In the genomic region with DNA sequence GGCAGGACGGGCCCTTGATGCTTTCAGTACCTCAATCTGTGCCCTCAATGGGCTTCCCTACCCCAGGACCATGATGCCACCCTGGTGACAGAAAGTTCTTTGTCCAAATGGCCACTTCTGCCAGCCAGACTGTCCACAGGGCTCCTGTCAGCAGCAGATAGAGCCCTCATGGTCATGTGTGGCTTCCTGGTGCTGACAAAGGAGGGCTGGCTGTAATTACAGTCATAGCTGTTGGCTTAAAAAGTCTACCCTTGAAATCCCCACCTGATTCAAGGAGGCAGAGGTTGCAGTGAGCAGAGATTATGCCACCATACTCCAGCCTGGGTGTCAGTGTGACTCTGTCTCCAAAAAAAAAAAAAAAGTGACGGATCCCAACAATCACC, we compare ENCODE assay signal across 10 cellular contexts. TPM values are rescaled to one million over a fixed set of nuclear protein-coding genes. Genes with fewer than 3 reads are reported as not detected.
DNase-seq lines count a peak whose midpoint lies in the region; ATAC-seq, FAIRE-seq and TF ChIP-seq lines count a peak whose summit lies in the region.
"Had no signal": no experiment of that assay in that cellular context is flagged by ENCODE, and none has a peak within 500 bp of the region (broad histone marks: within the 10 kb centered on the region; RNA-seq: fewer than 3 reads in every experiment).

No MANE protein-coding gene starts in this region.

- H4K91ac ChIP-seq in neuronal stem cell (ENCODE audit: low read depth, low read length, poor library complexity): no peak overlapping the region

- H2BK5ac ChIP-seq in neuronal stem cell (ENCODE audit: low read length): no peak overlapping the region

- H4K20me1 ChIP-seq in GM12878 (ENCODE audit: control insufficient read depth, insufficient read depth): no peaks in the 10 kb centered on the region
- no peaks in the 10 kb centered on the region for H4K20me1 ChIP-seq in GM23338 (replicated peaks; ENCODE audit: insufficient read depth)

- FAIRE-seq in GM12878 (lab: Jason Lieb, UNC): no peak
- FAIRE-seq: endometrium had no signal

- no peak overlapping the region for H2BK120ac ChIP-seq in neuronal stem cell (ENCODE audit: low read depth, low read length)

- intact Hi-C loops in CD14-positive monocyte (cut with micrococcal nuclease) (no loop called here), GM12878 (cut with micrococcal nuclease; ENCODE audit: unreplicated experiment) (loop anchor here (2.0 to 10.0 kb wide), 2 partner anchors 20 to 204 kb away; a partner anchor contains a TSS), ovary (cut with DNase I) (loop anchor here in 1 of 4 donors (10.0 kb wide), 1 partner anchor 1984 kb away; no protein-coding TSS in a partner anchor)

- ATAC-seq in GM12878: peak; percentile 2; the same call in 2 of the 3 replicates
- ATAC-seq in GM21737 (IDR thresholded peaks at IDR 0.05; ENCODE audit: unreplicated experiment): no peak
- no peak for ATAC-seq in HG03039 (IDR thresholded peaks at IDR 0.05; ENCODE audit: unreplicated experiment)
- ATAC-seq in GM23338: no peak

- peak overlapping the region in 6 of 7 donors; percentile 25 to 80 (median 63) for H3K27ac Mint-ChIP-seq in CD14-positive monocyte
- no peak overlapping the region for H3K27ac Mint-ChIP-seq in GM23338

- H2BK12ac ChIP-seq in neuronal stem cell (ENCODE audit: low read length): no peak overlapping the region

- DNase-seq in CD14-positive monocyte (ENCODE audit: low spot score) (no peak), GM12878 (ENCODE audit: low read depth, low spot score) (no peak), neuronal stem cell (ENCODE audit: low spot score) (no peak), ovary (no peak), GM23338 (ENCODE audit: low spot score) (no peak)

- H3F3A ChIP-seq in GM23338 (replicated peaks; ENCODE audit: low read depth): no peaks in the 10 kb centered on the region

- no peak overlapping the region for H4K8ac ChIP-seq in neuronal stem cell (ENCODE audit: low read depth, low read length)

- H3K4me3 ChIP-seq in HUES6 (ENCODE audit: low read depth, low read length) (no peak overlapping the region), GM12878 (peak overlapping the region; percentile 95; the same call in 1 of the 2 replicates), neuronal stem cell (ENCODE audit: low read length in 2 of 2) (no peak overlapping the region), ovary (no peak overlapping the region), GM23338 (no peak overlapping the region)

- H3K4me1 ChIP-seq in HUES6 (ENCODE audit: control insufficient read depth, insufficient read depth, low read length) (peaks cover 37% of the 10 kb centered on the region), GM12878 (ENCODE audit: control insufficient read depth, insufficient read depth, low read length) (peaks cover 46% of the 10 kb centered on the region), neuronal stem cell (ENCODE audit: control insufficient read depth in 2 of 2, insufficient read depth in 1 of 2, low read depth in 1 of 2, low read length in 2 of 2) (peaks cover 8 to 13% of the 10 kb centered on the region in 2 donors), ovary (ENCODE audit: insufficient read depth) (peaks cover 5% of the 10 kb centered on the region), GM23338 (ENCODE audit: insufficient read depth) (peaks cover 5% of the 10 kb centered on the region; the same call in 1 of the 2 replicates)

- H3K4me1 Mint-ChIP-seq in CD14-positive monocyte (peaks cover 44% of the 10 kb centered on the region), GM23338 (peaks cover 22% of the 10 kb centered on the region; the same call in 2 of the 3 replicates)

- H3K4me3 Mint-ChIP-seq in CD14-positive monocyte: no peak overlapping the region
- no peak overlapping the region for H3K4me3 Mint-ChIP-seq in GM23338

- no TSS peak for BruUV-seq in GM12878 (replicated peaks; lab: Mats Ljungman, UMichigan)

- POLR2A ChIA-PET in GM12878 (lab: Charles Lee): interaction anchor here (0.5 to 6.7 kb wide), 6 partner anchors 11 to 59 kb away, joined by 4 to 54 read pairs (median 8); a partner anchor contains a TSS

- H2AK5ac ChIP-seq in neuronal stem cell (ENCODE audit: low read depth, low read length): no peak overlapping the region

- SMC1A ChIA-PET in GM12878 (lab: Charles Lee; ENCODE audit: uncharacterized antibody, unreplicated experiment): interaction anchor here (0.6 to 5.4 kb wide), 7 partner anchors 9 to 130 kb away, joined by 3 to 41 read pairs (median 3); no protein-coding TSS in a partner anchor

- H3K9ac ChIP-seq in HUES6 (ENCODE audit: low read length): peak overlapping the region; percentile 16
- H3K9ac ChIP-seq in GM12878 (ENCODE audit: control insufficient read depth, insufficient read depth, low read length): peak overlapping the region; percentile 73
- H3K9ac ChIP-seq in neuronal stem cell (ENCODE audit: low read depth, low read length, poor library complexity): no peak overlapping the region

- no peaks in the 10 kb centered on the region for H3K27me3 Mint-ChIP-seq in CD14-positive monocyte (ENCODE audit: low read depth in 3 of 3)
- H3K27me3 Mint-ChIP-seq in GM23338 (ENCODE audit: insufficient read depth, low read depth, poor library complexity): peaks cover 11% of the 10 kb centered on the region
- H3K27me3 Mint-ChIP-seq: memory B cell had no signal

- TF ChIP-seq CTCF in CD14-positive monocyte (IDR thresholded peaks at IDR 0.05): no peak
- no peak for TF ChIP-seq CTCF in GM12878 (IDR thresholded peaks at IDR 0.05 in 2 of 3, conservative IDR thresholded peaks at IDR 0.05 in 1 of 3; ENCODE audit: control insufficient read depth in 2 of 3, extremely low read depth in 1 of 3, insufficient read depth in 1 of 3, low read depth in 3 of 3, low read length in 3 of 3)
- no peak for TF ChIP-seq CTCF in ovary (IDR thresholded peaks at IDR 0.05)
- TF ChIP-seq CTCF in GM23338 (conservative IDR thresholded peaks at IDR 0.05; ENCODE audit: low read depth in 2 of 2): no peak

- CTCF ChIA-PET in GM12878 (lab: Yijun Ruan, JAX): interaction anchor here (1.0 to 7.4 kb wide), 8 partner anchors 8 to 66 kb away, joined by 3 to 127 read pairs (median 10); a partner anchor contains a TSS

- TF ChIP-seq EP300 in GM12878 (IDR thresholded peaks at IDR 0.05; ENCODE audit: borderline replicate concordance in 1 of 2, control insufficient read depth in 1 of 2, low read depth in 2 of 2, low read length in 2 of 2): no peak
- TF ChIP-seq EP300 in ovary (IDR thresholded peaks at IDR 0.05): no peak

- no peak overlapping the region for H3K23ac ChIP-seq in neuronal stem cell (ENCODE audit: low read depth, low read length, poor library complexity)

- H3K9me3 Mint-ChIP-seq in CD14-positive monocyte (peaks cover 0 to 2% (median 0%) of the 10 kb centered on the region in 7 donors), GM23338 (no peaks in the 10 kb centered on the region)
- H3K9me3 Mint-ChIP-seq: memory B cell had no signal

- no peak overlapping the region for H3K4ac ChIP-seq in neuronal stem cell (ENCODE audit: low read length)

- TF ChIP-seq RAD21 in GM12878 (IDR thresholded peaks at IDR 0.05; ENCODE audit: insufficient read depth, low read depth, low read length): no peak

- peaks cover 3% of the 10 kb centered on the region; the same call in 1 of the 2 replicates for H3K9me2 ChIP-seq in GM23338 (ENCODE audit: insufficient read depth)

- H3K79me2 ChIP-seq in GM12878 (ENCODE audit: control insufficient read depth, insufficient read depth, low read length) (peaks cover 61% of the 10 kb centered on the region), GM23338 (replicated peaks; ENCODE audit: insufficient read depth) (no peaks in the 10 kb centered on the region)

- H3K4me2 ChIP-seq in GM12878 (ENCODE audit: control insufficient read depth, insufficient read depth): peak overlapping the region; percentile 92
- no peak overlapping the region for H3K4me2 ChIP-seq in neuronal stem cell (ENCODE audit: insufficient read depth, low read length, poor library complexity, severe bottlenecking)
- H3K4me2 ChIP-seq in GM23338: no peak overlapping the region

- RAD21 ChIA-PET in GM12878 (lab: Charles Lee; ENCODE audit: unreplicated experiment): interaction anchor here (0.8 to 6.8 kb wide), 11 partner anchors 9 to 168 kb away, joined by 3 to 82 read pairs (median 3); a partner anchor contains a TSS

- H3K79me1 ChIP-seq in neuronal stem cell (ENCODE audit: low read depth, low read length): no peaks in the 10 kb centered on the region

- no peak overlapping the region for H2BK15ac ChIP-seq in neuronal stem cell (ENCODE audit: low read length)

- H3K27me3 ChIP-seq in HUES6 (ENCODE audit: control insufficient read depth, insufficient read depth, low read length) (no peaks in the 10 kb centered on the region), GM12878 (replicated peaks in 1 of 2; ENCODE audit: control insufficient read depth in 2 of 2, insufficient read depth in 2 of 2, low read length in 1 of 2) (no peaks in the 10 kb centered on the region), neuronal stem cell (ENCODE audit: control insufficient read depth in 3 of 3, insufficient read depth in 3 of 3, low read depth in 1 of 3, low read length in 3 of 3) (peaks cover 0 to 15% (median 0%) of the 10 kb centered on the region in 3 experiments), ovary (no peaks in the 10 kb centered on the region), GM23338 (ENCODE audit: insufficient read depth) (no peaks in the 10 kb centered on the region)

- H3K36me3 Mint-ChIP-seq in CD14-positive monocyte (peaks cover 62 to 66% of the 10 kb centered on the region in 2 donors), GM23338 (ENCODE audit: low read depth) (no peaks in the 10 kb centered on the region)

- H3K36me3 ChIP-seq in HUES6 (ENCODE audit: control insufficient read depth, insufficient read depth, low read length) (no peaks in the 10 kb centered on the region), GM12878 (ENCODE audit: control insufficient read depth in 2 of 2, insufficient read depth in 2 of 2, low read length in 1 of 2) (peaks cover 15 to 22% of the 10 kb centered on the region in 2 experiments), neuronal stem cell (replicated peaks in 1 of 2; ENCODE audit: control insufficient read depth in 2 of 2, insufficient read depth in 2 of 2, low read length in 2 of 2) (no peaks in the 10 kb centered on the region), ovary (no peaks in the 10 kb centered on the region), GM23338 (ENCODE audit: insufficient read depth) (no peaks in the 10 kb centered on the region)

- H3K14ac ChIP-seq in neuronal stem cell (ENCODE audit: low read length): no peak overlapping the region

- WGBS in GM12878 (ENCODE audit: insufficient coverage, insufficient replicate concordance, low lambda C conversion rate, missing lambda C conversion rate): 25% methylated on average over 2 of the region's 2 CpGs
- no CpG with 5 or more reads among the region's 2 CpGs for WGBS in neuronal stem cell (ENCODE audit: extremely low coverage in 2 of 2, insufficient read length in 2 of 2, insufficient replicate concordance in 1 of 2), 2 donors
- 48 to 90% (median 78%) methylated on average over 2 of the region's 2 CpGs for WGBS in ovary, 3 donors

- no peak for TF ChIP-seq POLR2A in GM12878 (IDR thresholded peaks at IDR 0.05; ENCODE audit: low read depth, low read length)
- TF ChIP-seq POLR2A in ovary (IDR thresholded peaks at IDR 0.05): no peak

- H3K18ac ChIP-seq in neuronal stem cell (ENCODE audit: low read length): no peak overlapping the region

- in situ Hi-C loops in GM12878 (cut with MboI): loop anchor here (5.0 to 10.0 kb wide), 2 partner anchors 36 to 566 kb away; a partner anchor contains a TSS

- H3K9me3 ChIP-seq in HUES6 (ENCODE audit: control insufficient read depth, insufficient read depth, low read depth, low read length) (no peaks in the 10 kb centered on the region), GM12878 (replicated peaks; ENCODE audit: control insufficient read depth, insufficient read depth, low read length) (no peaks in the 10 kb centered on the region), neuronal stem cell (replicated peaks in 1 of 2; ENCODE audit: control insufficient read depth in 2 of 2, insufficient read depth in 1 of 2, low read depth in 1 of 2, low read length in 2 of 2) (no peaks in the 10 kb centered on the region), ovary (no peaks in the 10 kb centered on the region)

- no peak overlapping the region for H2AFZ ChIP-seq in GM12878 (ENCODE audit: control insufficient read depth, low read depth, low read length)
- H2AFZ ChIP-seq in neuronal stem cell (ENCODE audit: low read length): peak overlapping the region; percentile 32
- no peak overlapping the region for H2AFZ ChIP-seq in GM23338

- no peak overlapping the region; the same call in 1 of the 2 replicates for H3K27ac ChIP-seq in HUES6 (ENCODE audit: low read depth, low read length)
- H3K27ac ChIP-seq in GM12878 (ENCODE audit: control insufficient read depth, insufficient read depth): peak overlapping the region; percentile 91
- no peak overlapping the region for H3K27ac ChIP-seq in neuronal stem cell (replicated peaks; ENCODE audit: low read length)
- no peak overlapping the region for H3K27ac ChIP-seq in ovary
- no peak overlapping the region for H3K27ac ChIP-seq in GM23338 (ENCODE audit: low read depth)

RNA-seq across cellular contexts. Expression of a gene that starts 3.3 kb away (rescaled TPM):
- polyA plus RNA-seq in CD14-positive monocyte: 10 to 100 TPM; 58.2 to 66.3 TPM
- total RNA-seq in GM12878 (2013; cell fraction: nucleolus; rRNA removed): 149 and 160 TPM in 2 replicates
- total RNA-seq in GM12878 (2014; rRNA removed): 59.4 and 61.3 TPM in 2 replicates
- total RNA-seq in GM12878 (2014; rRNA removed; fragmentation: Illumina TruSeq; extraction: Trizol): 25.6 and 29.7 TPM in 2 replicates
- 87.4 and 93.7 TPM in 2 replicates for total RNA-seq in GM12878 (2021)
- 30.3 TPM for polyA plus RNA-seq in GM12878 (2011; ENCODE audit: low read depth)
- polyA plus RNA-seq in GM12878 (2011; rRNA removed): 33.3 and 82.6 TPM in 2 replicates
- polyA plus RNA-seq in GM12878 (2011; cell fraction: cytosol; rRNA removed): 82.4 and 108 TPM in 2 replicates
- polyA plus RNA-seq in GM12878 (2011; cell fraction: nucleus; rRNA removed): 175 and 207 TPM in 2 replicates
- polyA plus RNA-seq in GM12878 (2012): 53.6 and 60.7 TPM in 2 replicates
- 15.4 and 27.3 TPM in 2 replicates for polyA plus RNA-seq in GM12878 (2014; fragmentation: Illumina TruSeq; extraction: Trizol)
- polyA plus RNA-seq in GM12878 (2014; fragmentation: Nextera tagmentation; extraction: Ambion mirVana): 10 to 100 TPM in 1 of 2 experiments, 1 to 10 TPM in 1; 8.9 to 29.2 TPM
- polyA plus RNA-seq in GM12878 (2014; rRNA removed): 48.8 and 58.4 TPM in 2 replicates
- 10 to 100 TPM; 83.6 to 94.4 TPM for polyA plus RNA-seq in GM12878 (2016; fragmentation: Nextera tagmentation; extraction: Ambion mirVana)
- polyA minus RNA-seq in GM12878 (2011; rRNA and poly(A)+ RNA removed): 96.8 and 119 TPM in 2 replicates
- 62.9 and 70.0 TPM in 2 replicates for polyA minus RNA-seq in GM12878 (2011; cell fraction: cytosol; rRNA and poly(A)+ RNA removed)
- 41.5 and 63.6 TPM in 2 replicates for polyA minus RNA-seq in GM12878 (2011; cell fraction: nucleus; rRNA and poly(A)+ RNA removed)
- polyA plus RNA-seq in neuronal stem cell (2013, experiment 1 of 2): 0.36 TPM
- polyA plus RNA-seq in neuronal stem cell (2013, experiment 2 of 2): 0.30 TPM
- 10 to 100 TPM in 5 of 7 donors, 1 to 10 TPM in 2; 8.7 to 40.4 (median 13.0) TPM for total RNA-seq in ovary
- 10 to 100 TPM; 11.5 to 13.1 TPM for polyA plus RNA-seq in ovary
- 1.6 and 3.2 TPM in 2 replicates for total RNA-seq in GM23338 (2014; rRNA removed; shearing (Covaris generic))
- polyA plus RNA-seq in GM23338 (2016; fragmentation: Nextera tagmentation; extraction: Ambion mirVana): 1.7 and 3.7 TPM in 2 replicates

RNA-seq across cellular contexts. Expression of a gene that starts 37.8 kb away (rescaled TPM):
- polyA plus RNA-seq in CD14-positive monocyte (1,000 to 10,000 TPM; 1,282 to 1,365 TPM), GM12878 (2011; rRNA removed) (608 and 1,133 TPM in 2 replicates), GM12878 (2014; fragmentation: Illumina TruSeq; extraction: Trizol) (1,621 and 1,633 TPM in 2 replicates), GM12878 (2014; fragmentation: Nextera tagmentation; extraction: Ambion mirVana) (1,000 to 10,000 TPM; 4,008 to 4,246 TPM), GM12878 (2014; rRNA removed) (2,006 and 2,356 TPM in 2 replicates), GM12878 (2016; fragmentation: Nextera tagmentation; extraction: Ambion mirVana) (1,000 to 10,000 TPM; 2,193 to 2,309 TPM), ovary (1,000 to 10,000 TPM in 1 of 2 donors, 100 to 1,000 TPM in 1; 775 to 1,551 TPM), GM23338 (2016; fragmentation: Nextera tagmentation; extraction: Ambion mirVana) (1,581 and 1,692 TPM in 2 replicates)
- 114 and 119 TPM in 2 replicates for total RNA-seq in GM12878 (2013; cell fraction: nucleolus; rRNA removed)
- total RNA-seq in GM12878 (2014; rRNA removed) (2,686 and 2,754 TPM in 2 replicates), GM12878 (2014; rRNA removed; fragmentation: Illumina TruSeq; extraction: Trizol) (1,488 and 1,495 TPM in 2 replicates), GM12878 (2021) (1,455 and 1,463 TPM in 2 replicates), ovary (100 to 1,000 TPM; 445 to 993 (median 806) TPM)
- 1,026 TPM for polyA plus RNA-seq in GM12878 (2011; ENCODE audit: low read depth)
- 2,029 and 2,469 TPM in 2 replicates for polyA plus RNA-seq in GM12878 (2011; cell fraction: cytosol; rRNA removed)
- polyA plus RNA-seq in GM12878 (2011; cell fraction: nucleus; rRNA removed): 935 and 994 TPM in 2 replicates
- polyA plus RNA-seq in GM12878 (2012): 1,643 and 1,891 TPM in 2 replicates
- 1,101 and 1,306 TPM in 2 replicates for polyA minus RNA-seq in GM12878 (2011; rRNA and poly(A)+ RNA removed)
- 411 and 476 TPM in 2 replicates for polyA minus RNA-seq in GM12878 (2011; cell fraction: cytosol; rRNA and poly(A)+ RNA removed)
- 196 and 307 TPM in 2 replicates for polyA minus RNA-seq in GM12878 (2011; cell fraction: nucleus; rRNA and poly(A)+ RNA removed)
- 3,085 TPM for polyA plus RNA-seq in neuronal stem cell (2013, experiment 1 of 2)
- 3,088 TPM for polyA plus RNA-seq in neuronal stem cell (2013, experiment 2 of 2)
- 812 and 871 TPM in 2 replicates for total RNA-seq in GM23338 (2014; rRNA removed; shearing (Covaris generic))
